1 cellular context compared by ENCODE assay signal in genomic region chr1:10071640-10072039, GRCh38.
TF ChIP-seq lines count a peak whose summit lies in the region.

No MANE protein-coding gene starts in this region.

TF ChIP-seq in GM23338, 12 proteins besides CTCF, POLR2A, EP300 and RAD21 (continued from another document):
- TF ChIP-seq, protein P1, sequence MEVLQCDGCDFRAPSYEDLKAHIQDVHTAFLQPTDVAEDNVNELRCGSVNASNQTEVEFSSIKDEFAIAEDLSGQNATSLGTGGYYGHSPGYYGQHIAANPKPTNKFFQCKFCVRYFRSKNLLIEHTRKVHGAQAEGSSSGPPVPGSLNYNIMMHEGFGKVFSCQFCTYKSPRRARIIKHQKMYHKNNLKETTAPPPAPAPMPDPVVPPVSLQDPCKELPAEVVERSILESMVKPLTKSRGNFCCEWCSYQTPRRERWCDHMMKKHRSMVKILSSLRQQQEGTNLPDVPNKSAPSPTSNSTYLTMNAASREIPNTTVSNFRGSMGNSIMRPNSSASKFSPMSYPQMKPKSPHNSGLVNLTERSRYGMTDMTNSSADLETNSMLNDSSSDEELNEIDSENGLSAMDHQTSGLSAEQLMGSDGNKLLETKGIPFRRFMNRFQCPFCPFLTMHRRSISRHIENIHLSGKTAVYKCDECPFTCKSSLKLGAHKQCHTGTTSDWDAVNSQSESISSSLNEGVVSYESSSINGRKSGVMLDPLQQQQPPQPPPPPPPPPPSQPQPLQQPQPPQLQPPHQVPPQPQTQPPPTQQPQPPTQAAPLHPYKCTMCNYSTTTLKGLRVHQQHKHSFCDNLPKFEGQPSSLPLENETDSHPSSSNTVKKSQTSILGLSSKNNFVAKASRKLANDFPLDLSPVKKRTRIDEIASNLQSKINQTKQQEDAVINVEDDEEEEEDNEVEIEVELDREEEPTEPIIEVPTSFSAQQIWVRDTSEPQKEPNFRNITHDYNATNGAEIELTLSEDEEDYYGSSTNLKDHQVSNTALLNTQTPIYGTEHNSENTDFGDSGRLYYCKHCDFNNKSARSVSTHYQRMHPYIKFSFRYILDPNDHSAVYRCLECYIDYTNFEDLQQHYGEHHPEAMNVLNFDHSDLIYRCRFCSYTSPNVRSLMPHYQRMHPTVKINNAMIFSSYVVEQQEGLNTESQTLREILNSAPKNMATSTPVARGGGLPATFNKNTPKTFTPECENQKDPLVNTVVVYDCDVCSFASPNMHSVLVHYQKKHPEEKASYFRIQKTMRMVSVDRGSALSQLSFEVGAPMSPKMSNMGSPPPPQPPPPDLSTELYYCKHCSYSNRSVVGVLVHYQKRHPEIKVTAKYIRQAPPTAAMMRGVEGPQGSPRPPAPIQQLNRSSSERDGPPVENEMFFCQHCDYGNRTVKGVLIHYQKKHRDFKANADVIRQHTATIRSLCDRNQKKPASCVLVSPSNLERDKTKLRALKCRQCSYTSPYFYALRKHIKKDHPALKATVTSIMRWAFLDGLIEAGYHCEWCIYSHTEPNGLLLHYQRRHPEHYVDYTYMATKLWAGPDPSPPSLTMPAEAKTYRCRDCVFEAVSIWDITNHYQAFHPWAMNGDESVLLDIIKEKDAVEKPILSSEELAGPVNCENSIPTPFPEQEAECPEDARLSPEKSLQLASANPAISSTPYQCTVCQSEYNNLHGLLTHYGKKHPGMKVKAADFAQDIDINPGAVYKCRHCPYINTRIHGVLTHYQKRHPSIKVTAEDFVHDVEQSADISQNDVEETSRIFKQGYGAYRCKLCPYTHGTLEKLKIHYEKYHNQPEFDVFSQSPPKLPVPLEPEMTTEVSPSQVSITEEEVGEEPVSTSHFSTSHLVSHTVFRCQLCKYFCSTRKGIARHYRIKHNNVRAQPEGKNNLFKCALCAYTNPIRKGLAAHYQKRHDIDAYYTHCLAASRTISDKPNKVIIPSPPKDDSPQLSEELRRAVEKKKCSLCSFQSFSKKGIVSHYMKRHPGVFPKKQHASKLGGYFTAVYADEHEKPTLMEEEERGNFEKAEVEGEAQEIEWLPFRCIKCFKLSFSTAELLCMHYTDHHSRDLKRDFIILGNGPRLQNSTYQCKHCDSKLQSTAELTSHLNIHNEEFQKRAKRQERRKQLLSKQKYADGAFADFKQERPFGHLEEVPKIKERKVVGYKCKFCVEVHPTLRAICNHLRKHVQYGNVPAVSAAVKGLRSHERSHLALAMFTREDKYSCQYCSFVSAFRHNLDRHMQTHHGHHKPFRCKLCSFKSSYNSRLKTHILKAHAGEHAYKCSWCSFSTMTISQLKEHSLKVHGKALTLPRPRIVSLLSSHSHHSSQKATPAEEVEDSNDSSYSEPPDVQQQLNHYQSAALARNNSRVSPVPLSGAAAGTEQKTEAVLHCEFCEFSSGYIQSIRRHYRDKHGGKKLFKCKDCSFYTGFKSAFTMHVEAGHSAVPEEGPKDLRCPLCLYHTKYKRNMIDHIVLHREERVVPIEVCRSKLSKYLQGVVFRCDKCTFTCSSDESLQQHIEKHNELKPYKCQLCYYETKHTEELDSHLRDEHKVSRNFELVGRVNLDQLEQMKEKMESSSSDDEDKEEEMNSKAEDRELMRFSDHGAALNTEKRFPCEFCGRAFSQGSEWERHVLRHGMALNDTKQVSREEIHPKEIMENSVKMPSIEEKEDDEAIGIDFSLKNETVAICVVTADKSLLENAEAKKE (CRISPR knock-in tag; IDR thresholded peaks at IDR 0.05) = no peak
- TF ChIP-seq STAT1 (IDR thresholded peaks at IDR 0.05; ENCODE audit: unreplicated experiment) (no peak), ZNF331 (CRISPR knock-in tag; IDR thresholded peaks at IDR 0.05; ENCODE audit: low read depth) (no peak), CREB1 (CRISPR knock-in tag; IDR thresholded peaks at IDR 0.05; ENCODE audit: low read depth) (no peak), JUNB (IDR thresholded peaks at IDR 0.05; ENCODE audit: unreplicated experiment) (no peak), ZNF114 (CRISPR knock-in tag; IDR thresholded peaks at IDR 0.05) (no peak)
